2 cellular contexts compared by ENCODE assay signal in the genomic region with DNA sequence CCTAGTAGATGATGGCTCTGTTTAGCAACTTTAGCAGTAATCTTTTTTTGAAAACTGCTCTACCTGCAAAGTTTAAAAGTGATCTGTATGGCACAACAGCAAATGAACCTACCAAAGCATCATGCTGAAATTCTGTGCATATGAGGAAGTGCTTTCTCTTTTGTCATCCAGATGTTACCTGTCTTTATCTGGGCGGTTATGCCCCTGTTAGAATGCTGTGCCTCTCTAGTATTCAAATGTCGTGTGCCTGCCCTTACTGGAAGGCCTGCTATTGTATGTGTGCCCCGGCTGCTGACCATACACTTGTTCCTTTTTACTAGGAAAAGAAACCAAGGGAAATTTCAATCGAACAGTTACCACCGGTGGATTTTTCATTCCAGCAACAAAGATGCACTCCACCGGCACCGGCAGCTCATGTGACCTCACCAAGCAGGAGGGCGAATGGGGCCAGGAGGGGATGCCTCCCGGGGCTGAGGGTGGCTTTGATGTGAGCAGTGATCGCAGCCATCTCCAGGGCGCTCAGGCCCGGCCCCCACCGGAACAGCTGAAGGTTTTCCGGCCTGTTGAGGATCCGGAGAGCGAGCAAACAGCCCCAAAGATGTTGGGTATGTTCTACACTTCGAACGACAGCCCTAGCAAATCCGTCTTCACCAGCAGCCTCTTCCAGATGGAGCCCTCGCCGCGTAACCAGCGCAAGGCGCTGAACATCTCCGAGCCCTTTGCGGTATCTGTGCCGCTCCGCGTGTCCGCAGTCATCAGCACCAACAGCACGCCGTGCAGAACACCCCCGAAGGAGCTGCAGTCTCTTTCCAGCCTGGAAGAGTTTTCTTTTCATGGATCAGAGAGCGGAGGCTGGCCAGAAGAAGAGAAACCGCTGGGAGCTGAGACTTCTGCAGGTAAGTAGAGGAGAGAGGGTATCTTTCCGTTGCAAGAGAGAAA.
TF ChIP-seq lines count a peak whose summit lies in the region.

No MANE protein-coding gene starts in this region.

TF ChIP-seq in H1, 55 proteins besides CTCF, POLR2A, EP300 and RAD21 (continued from another document):
- TF ChIP-seq, protein P1, sequence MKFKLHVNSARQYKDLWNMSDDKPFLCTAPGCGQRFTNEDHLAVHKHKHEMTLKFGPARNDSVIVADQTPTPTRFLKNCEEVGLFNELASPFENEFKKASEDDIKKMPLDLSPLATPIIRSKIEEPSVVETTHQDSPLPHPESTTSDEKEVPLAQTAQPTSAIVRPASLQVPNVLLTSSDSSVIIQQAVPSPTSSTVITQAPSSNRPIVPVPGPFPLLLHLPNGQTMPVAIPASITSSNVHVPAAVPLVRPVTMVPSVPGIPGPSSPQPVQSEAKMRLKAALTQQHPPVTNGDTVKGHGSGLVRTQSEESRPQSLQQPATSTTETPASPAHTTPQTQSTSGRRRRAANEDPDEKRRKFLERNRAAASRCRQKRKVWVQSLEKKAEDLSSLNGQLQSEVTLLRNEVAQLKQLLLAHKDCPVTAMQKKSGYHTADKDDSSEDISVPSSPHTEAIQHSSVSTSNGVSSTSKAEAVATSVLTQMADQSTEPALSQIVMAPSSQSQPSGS (IDR thresholded peaks at IDR 0.05; ENCODE audit: low read length): no peak
- TF ChIP-seq, protein P2, sequence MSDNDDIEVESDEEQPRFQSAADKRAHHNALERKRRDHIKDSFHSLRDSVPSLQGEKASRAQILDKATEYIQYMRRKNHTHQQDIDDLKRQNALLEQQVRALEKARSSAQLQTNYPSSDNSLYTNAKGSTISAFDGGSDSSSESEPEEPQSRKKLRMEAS (IDR thresholded peaks at IDR 0.05): no peak
- TF ChIP-seq, protein P3, sequence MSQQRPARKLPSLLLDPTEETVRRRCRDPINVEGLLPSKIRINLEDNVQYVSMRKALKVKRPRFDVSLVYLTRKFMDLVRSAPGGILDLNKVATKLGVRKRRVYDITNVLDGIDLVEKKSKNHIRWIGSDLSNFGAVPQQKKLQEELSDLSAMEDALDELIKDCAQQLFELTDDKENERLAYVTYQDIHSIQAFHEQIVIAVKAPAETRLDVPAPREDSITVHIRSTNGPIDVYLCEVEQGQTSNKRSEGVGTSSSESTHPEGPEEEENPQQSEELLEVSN (IDR thresholded peaks at IDR 0.05): no peak
- TF ChIP-seq BCL11A (IDR thresholded peaks at IDR 0.05; ENCODE audit: low read depth in 2 of 2, low read length in 2 of 2) (no peak), KDM5A (IDR thresholded peaks at IDR 0.05; ENCODE audit: low read length) (no peak), SIX5 (IDR thresholded peaks at IDR 0.05; ENCODE audit: low read depth, low read length) (no peak)
TF ChIP-seq in H1: peak in this region for 0.

TF ChIP-seq in SK-N-SH, 30 proteins besides CTCF, POLR2A, EP300 and RAD21 (continued from another document):
- TF ChIP-seq, protein P4, sequence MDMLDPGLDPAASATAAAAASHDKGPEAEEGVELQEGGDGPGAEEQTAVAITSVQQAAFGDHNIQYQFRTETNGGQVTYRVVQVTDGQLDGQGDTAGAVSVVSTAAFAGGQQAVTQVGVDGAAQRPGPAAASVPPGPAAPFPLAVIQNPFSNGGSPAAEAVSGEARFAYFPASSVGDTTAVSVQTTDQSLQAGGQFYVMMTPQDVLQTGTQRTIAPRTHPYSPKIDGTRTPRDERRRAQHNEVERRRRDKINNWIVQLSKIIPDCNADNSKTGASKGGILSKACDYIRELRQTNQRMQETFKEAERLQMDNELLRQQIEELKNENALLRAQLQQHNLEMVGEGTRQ (IDR thresholded peaks at IDR 0.05; ENCODE audit: borderline replicate concordance, low read depth, low read length): no peak
- TF ChIP-seq EZH2phosphoT487 (IDR thresholded peaks at IDR 0.05; ENCODE audit: borderline replicate concordance, low read depth) (no peak), FOSL2 (IDR thresholded peaks at IDR 0.05; ENCODE audit: borderline replicate concordance, low read depth) (no peak), FOXM1 (IDR thresholded peaks at IDR 0.05; ENCODE audit: low read depth) (no peak), MXI1 (IDR thresholded peaks at IDR 0.05; ENCODE audit: low read depth, low read length) (no peak)
